Comparison of ENCODE assay signal across 29 cellular contexts in genomic region chr5:172543484-172544298, GRCh38.
A peak's percentile ranks its signal among the peaks of the same experiment; 100 is the strongest.
DNase-seq lines count a peak whose midpoint lies in the region; ATAC-seq and TF ChIP-seq lines count a peak whose summit lies in the region.
"Had no signal": no experiment of that assay in that cellular context is flagged by ENCODE, and none has a peak within 500 bp of the region (broad histone marks: within the 10 kb centered on the region; RNA-seq: fewer than 3 reads in every experiment).

No MANE protein-coding gene starts in this region.

- H3K4me3 Mint-ChIP-seq in endodermal cell: no peak overlapping the region
- no peak overlapping the region for H3K4me3 Mint-ChIP-seq in activated CD8-positive, alpha-beta T cell treated with anti-CD3 and anti-CD28 coated beads for 36 hours
- H3K4me3 Mint-ChIP-seq in osteocyte (ENCODE audit: unreplicated experiment): no peak overlapping the region
- H3K4me3 Mint-ChIP-seq: activated naive CD4-positive, alpha-beta T cell treated with anti-CD3 and anti-CD28 coated beads, Interleukin-2, amount 50 U/mL, for 24 hours; CD8-positive, alpha-beta memory T cell; memory B cell; stimulated activated naive CD8-positive, alpha-beta T cell treated with anti-CD3 and anti-CD28 coated beads, Interleukin-15, amount 100 ng/mL, for 72 hours had no signal

- 95% methylated on average over 11 of the region's 11 CpGs for WGBS in right cardiac atrium
- 92 to 98% methylated on average over 6 to 11 of the region's 11 CpGs for WGBS in endodermal cell (ENCODE audit: insufficient coverage in 1 of 2, insufficient read length in 1 of 2), 2 experiments

- H3K4me1 ChIP-seq in cardiac muscle cell (ENCODE audit: low read depth) (peaks cover 26% of the 10 kb centered on the region), right cardiac atrium (ENCODE audit: control insufficient read depth, insufficient read depth, low read length) (peaks cover 3% of the 10 kb centered on the region), RWPE2 (ENCODE audit: insufficient read depth, poor library complexity, severe bottlenecking) (no peaks in the 10 kb centered on the region), endodermal cell (ENCODE audit: control insufficient read depth, insufficient read depth, low read length) (no peaks in the 10 kb centered on the region), upper lobe of right lung (no peaks in the 10 kb centered on the region)
- H3K4me1 ChIP-seq: HAP-1, thyroid gland had no signal

- no peaks in the 10 kb centered on the region for H3K36me3 ChIP-seq in cardiac muscle cell
- no peaks in the 10 kb centered on the region for H3K36me3 ChIP-seq in RWPE2 (ENCODE audit: low read depth)
- H3K36me3 ChIP-seq in endodermal cell (ENCODE audit: control insufficient read depth, insufficient read depth, low read length): no peaks in the 10 kb centered on the region
- H3K36me3 ChIP-seq in upper lobe of right lung: no peaks in the 10 kb centered on the region
- H3K36me3 ChIP-seq: BE2C, esophagus muscularis mucosa, HAP-1, prostate gland, thyroid gland, WERI-Rb-1 had no signal

- H3K27me3 ChIP-seq in cardiac muscle cell: no peaks in the 10 kb centered on the region
- H3K27me3 ChIP-seq in right cardiac atrium (ENCODE audit: control insufficient read depth, insufficient read depth): no peaks in the 10 kb centered on the region
- no peaks in the 10 kb centered on the region for H3K27me3 ChIP-seq in RWPE2 (ENCODE audit: insufficient read depth, poor library complexity, severe bottlenecking)
- H3K27me3 ChIP-seq in endodermal cell (ENCODE audit: control insufficient read depth, insufficient read depth, low read length, poor library complexity, severe bottlenecking): no peaks in the 10 kb centered on the region
- no peaks in the 10 kb centered on the region for H3K27me3 ChIP-seq in upper lobe of right lung
- H3K27me3 ChIP-seq: BE2C, esophagus muscularis mucosa, thyroid gland had no signal

- H3K36me3 Mint-ChIP-seq in endodermal cell (ENCODE audit: low read depth) (no peaks in the 10 kb centered on the region), osteocyte (ENCODE audit: unreplicated experiment) (peaks cover 2% of the 10 kb centered on the region)
- H3K36me3 Mint-ChIP-seq in activated CD8-positive, alpha-beta T cell treated with anti-CD3 and anti-CD28 coated beads for 36 hours (ENCODE audit: low read depth): no peaks in the 10 kb centered on the region
- H3K36me3 Mint-ChIP-seq: activated naive CD4-positive, alpha-beta T cell treated with anti-CD3 and anti-CD28 coated beads, Interleukin-2, amount 50 U/mL, for 24 hours; CD8-positive, alpha-beta memory T cell had no signal

- peak overlapping the region; percentile 0 for H3K27ac ChIP-seq in cardiac muscle cell
- no peak overlapping the region for H3K27ac ChIP-seq in right cardiac atrium (ENCODE audit: low read length)
- no peak overlapping the region for H3K27ac ChIP-seq in RWPE2 (ENCODE audit: poor library complexity, severe bottlenecking)
- no peak overlapping the region for H3K27ac ChIP-seq in endodermal cell (ENCODE audit: low read depth, low read length)
- H3K27ac ChIP-seq in upper lobe of right lung: no peak overlapping the region
- H3K27ac ChIP-seq: esophagus muscularis mucosa, PC-9, prostate gland, thyroid gland, WERI-Rb-1 had no signal

- CTCF ChIA-PET in activated CD8-positive, alpha-beta T cell treated with anti-CD3 and anti-CD28 coated beads for 36 hours (lab: Charles Lee): interaction anchor here (1.0 kb wide), 1 partner anchor 12 kb away, joined by 3 read pairs; no protein-coding TSS in a partner anchor

- no peak overlapping the region for H3K27ac Mint-ChIP-seq in endodermal cell
- no peak overlapping the region for H3K27ac Mint-ChIP-seq in activated CD8-positive, alpha-beta T cell treated with anti-CD3 and anti-CD28 coated beads for 36 hours
- H3K27ac Mint-ChIP-seq in osteocyte (ENCODE audit: unreplicated experiment): no peak overlapping the region
- H3K27ac Mint-ChIP-seq: activated naive CD4-positive, alpha-beta T cell treated with anti-CD3 and anti-CD28 coated beads, Interleukin-2, amount 50 U/mL, for 24 hours; CD8-positive, alpha-beta memory T cell; memory B cell; stimulated activated naive CD8-positive, alpha-beta T cell treated with anti-CD3 and anti-CD28 coated beads, Interleukin-15, amount 100 ng/mL, for 72 hours had no signal

- no peaks in the 10 kb centered on the region for H3K9me3 ChIP-seq in cardiac muscle cell (ENCODE audit: low read depth)
- H3K9me3 ChIP-seq in right cardiac atrium (ENCODE audit: control insufficient read depth, low read length): no peaks in the 10 kb centered on the region
- H3K9me3 ChIP-seq in RWPE2 (ENCODE audit: severe bottlenecking): no peaks in the 10 kb centered on the region
- no peaks in the 10 kb centered on the region for H3K9me3 ChIP-seq in endodermal cell (ENCODE audit: control insufficient read depth, low read length)
- H3K9me3 ChIP-seq in upper lobe of right lung: no peaks in the 10 kb centered on the region
- H3K9me3 ChIP-seq: BE2C, HAP-1, prostate gland, thyroid gland had no signal

- no peak for TF ChIP-seq CTCF in cardiac muscle cell (IDR thresholded peaks at IDR 0.05; ENCODE audit: low read depth, low read length)
- TF ChIP-seq CTCF in RWPE2 (IDR thresholded peaks at IDR 0.05; ENCODE audit: poor library complexity, severe bottlenecking): no peak
- TF ChIP-seq CTCF in endodermal cell (conservative IDR thresholded peaks at IDR 0.05): no peak
- no peak for TF ChIP-seq CTCF in upper lobe of right lung (IDR thresholded peaks at IDR 0.05)
- TF ChIP-seq CTCF in activated CD8-positive, alpha-beta T cell treated with anti-CD3 and anti-CD28 coated beads for 36 hours (IDR thresholded peaks at IDR 0.05): no peak
- no peak for TF ChIP-seq CTCF in osteocyte (IDR thresholded peaks at IDR 0.05)

- H3K9me3 Mint-ChIP-seq in endodermal cell (no peaks in the 10 kb centered on the region), osteocyte (ENCODE audit: unreplicated experiment) (no peaks in the 10 kb centered on the region)
- H3K9me3 Mint-ChIP-seq in activated CD8-positive, alpha-beta T cell treated with anti-CD3 and anti-CD28 coated beads for 36 hours: no peaks in the 10 kb centered on the region
- H3K9me3 Mint-ChIP-seq: activated naive CD4-positive, alpha-beta T cell treated with anti-CD3 and anti-CD28 coated beads, Interleukin-2, amount 50 U/mL, for 24 hours; memory B cell; stimulated activated naive CD8-positive, alpha-beta T cell treated with anti-CD3 and anti-CD28 coated beads, Interleukin-15, amount 100 ng/mL, for 72 hours had no signal

- H3K4me3 ChIP-seq in cardiac muscle cell: no peak overlapping the region
- H3K4me3 ChIP-seq in right cardiac atrium (ENCODE audit: low read length): no peak overlapping the region
- no peak overlapping the region for H3K4me3 ChIP-seq in RWPE2 (ENCODE audit: severe bottlenecking)
- H3K4me3 ChIP-seq in endodermal cell (ENCODE audit: low read length): no peak overlapping the region
- no peak overlapping the region for H3K4me3 ChIP-seq in upper lobe of right lung
- H3K4me3 ChIP-seq: esophagus muscularis mucosa, HAP-1, PC-9, prostate gland, thyroid gland had no signal

- H3K4me1 Mint-ChIP-seq in endodermal cell (peaks cover under 1% of the 10 kb centered on the region), osteocyte (ENCODE audit: unreplicated experiment) (peaks cover 3% of the 10 kb centered on the region)
- H3K4me1 Mint-ChIP-seq in activated CD8-positive, alpha-beta T cell treated with anti-CD3 and anti-CD28 coated beads for 36 hours (ENCODE audit: low read depth): no peaks in the 10 kb centered on the region
- H3K4me1 Mint-ChIP-seq: activated naive CD4-positive, alpha-beta T cell treated with anti-CD3 and anti-CD28 coated beads, Interleukin-2, amount 50 U/mL, for 24 hours; CD8-positive, alpha-beta memory T cell; memory B cell; stimulated activated naive CD8-positive, alpha-beta T cell treated with anti-CD3 and anti-CD28 coated beads, Interleukin-15, amount 100 ng/mL, for 72 hours had no signal

- H3K27me3 Mint-ChIP-seq in endodermal cell (ENCODE audit: insufficient read depth) (peaks cover 6% of the 10 kb centered on the region), osteocyte (ENCODE audit: unreplicated experiment) (peaks cover 32% of the 10 kb centered on the region)
- H3K27me3 Mint-ChIP-seq in activated CD8-positive, alpha-beta T cell treated with anti-CD3 and anti-CD28 coated beads for 36 hours: peaks cover 1% of the 10 kb centered on the region
- H3K27me3 Mint-ChIP-seq: activated naive CD4-positive, alpha-beta T cell treated with anti-CD3 and anti-CD28 coated beads, Interleukin-2, amount 50 U/mL, for 24 hours had no signal

- ATAC-seq in right cardiac atrium (no peak), RWPE2 (ENCODE audit: low read depth) (no peak), upper lobe of right lung (no peak), GM18907 (IDR thresholded peaks at IDR 0.05; ENCODE audit: unreplicated experiment) (no peak)
- ATAC-seq in activated CD8-positive, alpha-beta T cell treated with anti-CD3 and anti-CD28 coated beads for 36 hours: no peak
- ATAC-seq: left colon; stimulated activated naive CD8-positive, alpha-beta T cell treated with anti-CD3 and anti-CD28 coated beads, Interleukin-15, amount 100 ng/mL, for 72 hours had no signal

- POLR2A ChIA-PET in activated CD8-positive, alpha-beta T cell treated with anti-CD3 and anti-CD28 coated beads for 36 hours (lab: Charles Lee): no interaction called here

- no peak overlapping the region for H3K9ac ChIP-seq in endodermal cell (ENCODE audit: extremely low read depth, low read length, poor library complexity, severe bottlenecking)

- DNase-seq in cardiac muscle cell (ENCODE audit: low read depth in 1 of 2, low spot score in 1 of 2): no peak
- DNase-seq in right cardiac atrium: no peak
- peak; percentile 19 for DNase-seq in RWPE2 (ENCODE audit: low spot score)
- DNase-seq in endodermal cell: peak; percentile 43
- peak; percentile 18 for DNase-seq in upper lobe of right lung
- no peak for DNase-seq in activated CD8-positive, alpha-beta T cell treated with anti-CD3 and anti-CD28 coated beads for 36 hours
- DNase-seq in osteocyte (ENCODE audit: extremely low spot score, unreplicated experiment): no peak
- DNase-seq: ACHN; activated CD4-positive, alpha-beta T cell treated with anti-CD3 and anti-CD28 coated beads, Interleukin-2, amount 50 U/mL, for 1 hour; BE2C; CD8-positive, alpha-beta memory T cell; cortex of kidney; left colon; NCI-H1105; NCI-H2029; NCI-H510A; NK-92 treated with Interleukin-12 subunit alpha and Interleukin-12 subunit beta, amount 100 ng/mL, for 24 hours; PC-9; Right ventricle myocardium superior; stimulated activated naive CD8-positive, alpha-beta T cell treated with anti-CD3 and anti-CD28 coated beads, Interleukin-15, amount 100 ng/mL, for 72 hours; T1000; thyroid gland; WERI-Rb-1 had no signal

- intact Hi-C loops in right cardiac atrium (cut with DNase I): no loop called here
- intact Hi-C loops in upper lobe of right lung (cut with DNase I): no loop called here
- intact Hi-C loops in activated CD8-positive, alpha-beta T cell treated with anti-CD3 and anti-CD28 coated beads for 36 hours (cut with micrococcal nuclease): no loop called here

Comparison
In these comparisons a context has a peak if more than half of its experiments do, and no peak if none do; other contexts are left out.
1. DNase-seq: peak in RWPE2 (single experiment), endodermal cell (single experiment) and upper lobe of right lung (single experiment); none in cardiac muscle cell (0 of 2), right cardiac atrium (0 of 3), activated CD8-positive, alpha-beta T cell treated with anti-CD3 and anti-CD28 coated beads for 36 hours (single experiment) and osteocyte (single experiment).